Comparison of ENCODE assay signal across 22 cellular contexts in genomic region chr3:157442729-157443128, GRCh38. TPM values are rescaled to one million over a fixed set of nuclear protein-coding genes. Genes with fewer than 3 reads are reported as not detected.
A peak's percentile ranks its signal among the peaks of the same experiment; 100 is the strongest.
DNase-seq lines count a peak whose midpoint lies in the region; FAIRE-seq and TF ChIP-seq lines count a peak whose summit lies in the region.
"Had no signal": no experiment of that assay in that cellular context is flagged by ENCODE, and none has a peak within 500 bp of the region (broad histone marks: within the 10 kb centered on the region; RNA-seq: fewer than 3 reads in every experiment).

No MANE protein-coding gene starts in this region.

- H3K27me3 Mint-ChIP-seq in neural crest cell (ENCODE audit: low read depth): no peaks in the 10 kb centered on the region

- FAIRE-seq in H54 (lab: Jason Lieb, UNC): peak; percentile 50
- FAIRE-seq: endometrium had no signal

- WGBS in lower leg skin, 2 donors: 67 to 74% methylated on average over 2 of the region's 2 CpGs

- no peak for TF ChIP-seq CTCF in fibroblast of the aortic adventitia (IDR thresholded peaks at IDR 0.05; ENCODE audit: insufficient read depth, low read length)
- no peak for TF ChIP-seq CTCF in neural crest cell (conservative IDR thresholded peaks at IDR 0.05)
- no peak for TF ChIP-seq CTCF in lower leg skin (IDR thresholded peaks at IDR 0.05)

- H3K4me1 Mint-ChIP-seq in neural crest cell: peaks cover 54% of the 10 kb centered on the region

- no peaks in the 10 kb centered on the region for H3K9me3 Mint-ChIP-seq in neural crest cell
- H3K9me3 Mint-ChIP-seq: H9; T-helper 2 cell treated with Interferon-gamma antibody and Interleukin-4, amounts not matched to agents 5 μg/mL and 100 μg/mL, for 36 hours had no signal

- H3K27ac Mint-ChIP-seq in neural crest cell (ENCODE audit: unreplicated experiment): no peak overlapping the region
- H3K27ac Mint-ChIP-seq: progenitor cell of endocrine pancreas; T-helper 2 cell treated with Interferon-gamma antibody and Interleukin-4, amounts not matched to agents 5 μg/mL and 100 μg/mL, for 36 hours had no signal

- H3K4me3 Mint-ChIP-seq in neural crest cell: peak overlapping the region; percentile 6
- H3K4me3 Mint-ChIP-seq: H9; T-helper 2 cell treated with Interferon-gamma antibody and Interleukin-4, amounts not matched to agents 5 μg/mL and 100 μg/mL, for 36 hours had no signal

- TF ChIP-seq POLR2A in H54 (IDR thresholded peaks at IDR 0.05; ENCODE audit: low read depth, low read length): no peak
- no peak for TF ChIP-seq POLR2A in lower leg skin (IDR thresholded peaks at IDR 0.05)

- DNase-seq in H54 (ENCODE audit: insufficient read length, low spot score) (no peak), SK-MEL-5 (ENCODE audit: low read depth, low spot score) (peak; percentile 26), fibroblast of the aortic adventitia (ENCODE audit: low read depth) (peak; percentile 81), neural crest cell (ENCODE audit: low read depth, low spot score) (no peak), NOMO-1 treated with DMSO at 0.1 percent for 48 hours (lab: John Stamatoyannopoulos, UW; ENCODE audit: unreplicated experiment) (no peak), lower leg skin (ENCODE audit: low spot score in 2 of 2) (no peak)
- no peak for DNase-seq in activated CD4-positive, alpha-beta T cell treated with anti-CD3 and anti-CD28 coated beads, Interleukin-2, amount 50 U/mL, for 1 hour
- DNase-seq in effector CD4-positive, alpha-beta T cell: no peak
- DNase-seq: activated CD4-positive, alpha-beta T cell treated with anti-CD3 and anti-CD28 coated beads for 4 hours; activated naive CD4-positive, alpha-beta T cell treated with anti-CD3 and anti-CD28 coated beads, Interleukin-2, amount 50 U/mL, for 16 hours; AML-193; Calu3; caudate nucleus; H9; hippocampal formation; left colon; NCI-H1417; SHP77; substantia nigra had no signal

- in situ Hi-C loops in SK-MEL-5 (cut with HindIII; ENCODE audit: low pct_unique_long_range_greater_than_20kb, low sequenced_read_pairs): no loop called here

- peaks cover 26% of the 10 kb centered on the region for H3K36me3 Mint-ChIP-seq in neural crest cell (ENCODE audit: low read depth)

- intact Hi-C loops in lower leg skin (cut with DNase I; ENCODE audit: low total_unique reads): no loop called here

- H3K4me3 ChIP-seq in fibroblast of the aortic adventitia (ENCODE audit: low read depth, low read length): peak overlapping the region; percentile 42
- no peak overlapping the region for H3K4me3 ChIP-seq in lower leg skin (ENCODE audit: low read depth, poor library complexity, severe bottlenecking)

RNA-seq across cellular contexts. Expression of gene PTX3, which starts 6.1 kb away (rescaled TPM):
- not detected in 2 replicates for total RNA-seq in SK-MEL-5 (2014; rRNA removed; shearing (Covaris generic))
- 0.11 and 0.14 TPM in 2 replicates for polyA plus RNA-seq in SK-MEL-5 (2015; cell fraction: cytosol; rRNA removed)
- 0.19 TPM in 1 of 2 replicates, not detected in the other for polyA plus RNA-seq in SK-MEL-5 (2015; cell fraction: nucleus; rRNA removed)
- total RNA-seq in fibroblast of the aortic adventitia (ENCODE audit: low replicate concordance) (175 and 216 TPM in 2 replicates), neural crest cell (41.1 and 45.6 TPM in 2 replicates), lower leg skin (10 to 100 TPM in 2 of 4 donors, 1 to 10 TPM in 2; 1.5 to 16.1 (median 9.4) TPM)

Comparison
In these comparisons a context has a peak if more than half of its experiments do, and no peak if none do; other contexts are left out.
1. DNase-seq: peak in SK-MEL-5 (single experiment) and fibroblast of the aortic adventitia (single experiment); none in H54 (single experiment), neural crest cell (single experiment), NOMO-1 treated with DMSO at 0.1 percent for 48 hours (single experiment), lower leg skin (0 of 2), activated CD4-positive, alpha-beta T cell treated with anti-CD3 and anti-CD28 coated beads, Interleukin-2, amount 50 U/mL, for 1 hour (single experiment) and effector CD4-positive, alpha-beta T cell (single experiment).